In the genomic region with DNA sequence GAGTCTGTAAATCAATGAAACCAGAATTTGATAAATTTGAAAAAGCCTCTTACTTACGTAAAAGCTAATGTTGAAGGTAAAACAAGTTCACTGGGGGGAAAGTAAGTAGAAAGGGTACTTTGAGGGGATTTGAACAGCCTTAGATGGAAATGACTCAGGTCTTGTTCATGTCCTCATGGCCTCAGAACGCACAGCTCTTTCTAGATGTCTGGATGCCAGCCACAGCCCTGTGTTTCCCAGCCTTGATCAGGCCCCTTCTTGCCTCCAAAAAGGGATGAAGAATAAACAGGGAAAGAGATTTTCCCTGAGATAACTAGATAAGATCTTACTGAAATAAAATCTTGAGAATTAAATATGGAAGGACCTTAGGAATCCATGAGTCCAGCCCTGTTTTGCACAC, we compare ENCODE assay signal across 1 cellular context.
TF ChIP-seq lines count a peak whose summit lies in the region.

No MANE protein-coding gene starts in this region.

TF ChIP-seq in GM23338, 12 proteins besides CTCF, POLR2A, EP300 and RAD21:
- TF ChIP-seq, protein P1, sequence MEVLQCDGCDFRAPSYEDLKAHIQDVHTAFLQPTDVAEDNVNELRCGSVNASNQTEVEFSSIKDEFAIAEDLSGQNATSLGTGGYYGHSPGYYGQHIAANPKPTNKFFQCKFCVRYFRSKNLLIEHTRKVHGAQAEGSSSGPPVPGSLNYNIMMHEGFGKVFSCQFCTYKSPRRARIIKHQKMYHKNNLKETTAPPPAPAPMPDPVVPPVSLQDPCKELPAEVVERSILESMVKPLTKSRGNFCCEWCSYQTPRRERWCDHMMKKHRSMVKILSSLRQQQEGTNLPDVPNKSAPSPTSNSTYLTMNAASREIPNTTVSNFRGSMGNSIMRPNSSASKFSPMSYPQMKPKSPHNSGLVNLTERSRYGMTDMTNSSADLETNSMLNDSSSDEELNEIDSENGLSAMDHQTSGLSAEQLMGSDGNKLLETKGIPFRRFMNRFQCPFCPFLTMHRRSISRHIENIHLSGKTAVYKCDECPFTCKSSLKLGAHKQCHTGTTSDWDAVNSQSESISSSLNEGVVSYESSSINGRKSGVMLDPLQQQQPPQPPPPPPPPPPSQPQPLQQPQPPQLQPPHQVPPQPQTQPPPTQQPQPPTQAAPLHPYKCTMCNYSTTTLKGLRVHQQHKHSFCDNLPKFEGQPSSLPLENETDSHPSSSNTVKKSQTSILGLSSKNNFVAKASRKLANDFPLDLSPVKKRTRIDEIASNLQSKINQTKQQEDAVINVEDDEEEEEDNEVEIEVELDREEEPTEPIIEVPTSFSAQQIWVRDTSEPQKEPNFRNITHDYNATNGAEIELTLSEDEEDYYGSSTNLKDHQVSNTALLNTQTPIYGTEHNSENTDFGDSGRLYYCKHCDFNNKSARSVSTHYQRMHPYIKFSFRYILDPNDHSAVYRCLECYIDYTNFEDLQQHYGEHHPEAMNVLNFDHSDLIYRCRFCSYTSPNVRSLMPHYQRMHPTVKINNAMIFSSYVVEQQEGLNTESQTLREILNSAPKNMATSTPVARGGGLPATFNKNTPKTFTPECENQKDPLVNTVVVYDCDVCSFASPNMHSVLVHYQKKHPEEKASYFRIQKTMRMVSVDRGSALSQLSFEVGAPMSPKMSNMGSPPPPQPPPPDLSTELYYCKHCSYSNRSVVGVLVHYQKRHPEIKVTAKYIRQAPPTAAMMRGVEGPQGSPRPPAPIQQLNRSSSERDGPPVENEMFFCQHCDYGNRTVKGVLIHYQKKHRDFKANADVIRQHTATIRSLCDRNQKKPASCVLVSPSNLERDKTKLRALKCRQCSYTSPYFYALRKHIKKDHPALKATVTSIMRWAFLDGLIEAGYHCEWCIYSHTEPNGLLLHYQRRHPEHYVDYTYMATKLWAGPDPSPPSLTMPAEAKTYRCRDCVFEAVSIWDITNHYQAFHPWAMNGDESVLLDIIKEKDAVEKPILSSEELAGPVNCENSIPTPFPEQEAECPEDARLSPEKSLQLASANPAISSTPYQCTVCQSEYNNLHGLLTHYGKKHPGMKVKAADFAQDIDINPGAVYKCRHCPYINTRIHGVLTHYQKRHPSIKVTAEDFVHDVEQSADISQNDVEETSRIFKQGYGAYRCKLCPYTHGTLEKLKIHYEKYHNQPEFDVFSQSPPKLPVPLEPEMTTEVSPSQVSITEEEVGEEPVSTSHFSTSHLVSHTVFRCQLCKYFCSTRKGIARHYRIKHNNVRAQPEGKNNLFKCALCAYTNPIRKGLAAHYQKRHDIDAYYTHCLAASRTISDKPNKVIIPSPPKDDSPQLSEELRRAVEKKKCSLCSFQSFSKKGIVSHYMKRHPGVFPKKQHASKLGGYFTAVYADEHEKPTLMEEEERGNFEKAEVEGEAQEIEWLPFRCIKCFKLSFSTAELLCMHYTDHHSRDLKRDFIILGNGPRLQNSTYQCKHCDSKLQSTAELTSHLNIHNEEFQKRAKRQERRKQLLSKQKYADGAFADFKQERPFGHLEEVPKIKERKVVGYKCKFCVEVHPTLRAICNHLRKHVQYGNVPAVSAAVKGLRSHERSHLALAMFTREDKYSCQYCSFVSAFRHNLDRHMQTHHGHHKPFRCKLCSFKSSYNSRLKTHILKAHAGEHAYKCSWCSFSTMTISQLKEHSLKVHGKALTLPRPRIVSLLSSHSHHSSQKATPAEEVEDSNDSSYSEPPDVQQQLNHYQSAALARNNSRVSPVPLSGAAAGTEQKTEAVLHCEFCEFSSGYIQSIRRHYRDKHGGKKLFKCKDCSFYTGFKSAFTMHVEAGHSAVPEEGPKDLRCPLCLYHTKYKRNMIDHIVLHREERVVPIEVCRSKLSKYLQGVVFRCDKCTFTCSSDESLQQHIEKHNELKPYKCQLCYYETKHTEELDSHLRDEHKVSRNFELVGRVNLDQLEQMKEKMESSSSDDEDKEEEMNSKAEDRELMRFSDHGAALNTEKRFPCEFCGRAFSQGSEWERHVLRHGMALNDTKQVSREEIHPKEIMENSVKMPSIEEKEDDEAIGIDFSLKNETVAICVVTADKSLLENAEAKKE (CRISPR knock-in tag; IDR thresholded peaks at IDR 0.05), result no peak
- TF ChIP-seq EZH2phosphoT487 (IDR thresholded peaks at IDR 0.05; ENCODE audit: unreplicated experiment), result no peak
- no peak for TF ChIP-seq ZNF331 (CRISPR knock-in tag; IDR thresholded peaks at IDR 0.05; ENCODE audit: low read depth)
- TF ChIP-seq JUNB (IDR thresholded peaks at IDR 0.05; ENCODE audit: unreplicated experiment), result no peak
- no peak for TF ChIP-seq NANOG (IDR thresholded peaks at IDR 0.05; ENCODE audit: borderline replicate concordance)
- no peak for TF ChIP-seq ZNF114 (CRISPR knock-in tag; IDR thresholded peaks at IDR 0.05)
- TF ChIP-seq, protein P2, sequence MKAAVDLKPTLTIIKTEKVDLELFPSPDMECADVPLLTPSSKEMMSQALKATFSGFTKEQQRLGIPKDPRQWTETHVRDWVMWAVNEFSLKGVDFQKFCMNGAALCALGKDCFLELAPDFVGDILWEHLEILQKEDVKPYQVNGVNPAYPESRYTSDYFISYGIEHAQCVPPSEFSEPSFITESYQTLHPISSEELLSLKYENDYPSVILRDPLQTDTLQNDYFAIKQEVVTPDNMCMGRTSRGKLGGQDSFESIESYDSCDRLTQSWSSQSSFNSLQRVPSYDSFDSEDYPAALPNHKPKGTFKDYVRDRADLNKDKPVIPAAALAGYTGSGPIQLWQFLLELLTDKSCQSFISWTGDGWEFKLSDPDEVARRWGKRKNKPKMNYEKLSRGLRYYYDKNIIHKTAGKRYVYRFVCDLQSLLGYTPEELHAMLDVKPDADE (IDR thresholded peaks at IDR 0.05), result no peak
- no peak for TF ChIP-seq EZH2 (IDR thresholded peaks at IDR 0.05; ENCODE audit: low read depth, unreplicated experiment)
- TF ChIP-seq POLR2AphosphoS5 (IDR thresholded peaks at IDR 0.05; ENCODE audit: low read depth), result no peak
- TF ChIP-seq STAT1 (IDR thresholded peaks at IDR 0.05; ENCODE audit: unreplicated experiment), result no peak
- TF ChIP-seq, protein P3, sequence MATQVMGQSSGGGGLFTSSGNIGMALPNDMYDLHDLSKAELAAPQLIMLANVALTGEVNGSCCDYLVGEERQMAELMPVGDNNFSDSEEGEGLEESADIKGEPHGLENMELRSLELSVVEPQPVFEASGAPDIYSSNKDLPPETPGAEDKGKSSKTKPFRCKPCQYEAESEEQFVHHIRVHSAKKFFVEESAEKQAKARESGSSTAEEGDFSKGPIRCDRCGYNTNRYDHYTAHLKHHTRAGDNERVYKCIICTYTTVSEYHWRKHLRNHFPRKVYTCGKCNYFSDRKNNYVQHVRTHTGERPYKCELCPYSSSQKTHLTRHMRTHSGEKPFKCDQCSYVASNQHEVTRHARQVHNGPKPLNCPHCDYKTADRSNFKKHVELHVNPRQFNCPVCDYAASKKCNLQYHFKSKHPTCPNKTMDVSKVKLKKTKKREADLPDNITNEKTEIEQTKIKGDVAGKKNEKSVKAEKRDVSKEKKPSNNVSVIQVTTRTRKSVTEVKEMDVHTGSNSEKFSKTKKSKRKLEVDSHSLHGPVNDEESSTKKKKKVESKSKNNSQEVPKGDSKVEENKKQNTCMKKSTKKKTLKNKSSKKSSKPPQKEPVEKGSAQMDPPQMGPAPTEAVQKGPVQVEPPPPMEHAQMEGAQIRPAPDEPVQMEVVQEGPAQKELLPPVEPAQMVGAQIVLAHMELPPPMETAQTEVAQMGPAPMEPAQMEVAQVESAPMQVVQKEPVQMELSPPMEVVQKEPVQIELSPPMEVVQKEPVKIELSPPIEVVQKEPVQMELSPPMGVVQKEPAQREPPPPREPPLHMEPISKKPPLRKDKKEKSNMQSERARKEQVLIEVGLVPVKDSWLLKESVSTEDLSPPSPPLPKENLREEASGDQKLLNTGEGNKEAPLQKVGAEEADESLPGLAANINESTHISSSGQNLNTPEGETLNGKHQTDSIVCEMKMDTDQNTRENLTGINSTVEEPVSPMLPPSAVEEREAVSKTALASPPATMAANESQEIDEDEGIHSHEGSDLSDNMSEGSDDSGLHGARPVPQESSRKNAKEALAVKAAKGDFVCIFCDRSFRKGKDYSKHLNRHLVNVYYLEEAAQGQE (IDR thresholded peaks at IDR 0.05; ENCODE audit: unreplicated experiment), result no peak
- TF ChIP-seq CREB1 (CRISPR knock-in tag; IDR thresholded peaks at IDR 0.05; ENCODE audit: low read depth), result no peak
TF ChIP-seq in GM23338: peak in this region for 0.
